8 cellular contexts compared by ENCODE assay signal in the genomic region with DNA sequence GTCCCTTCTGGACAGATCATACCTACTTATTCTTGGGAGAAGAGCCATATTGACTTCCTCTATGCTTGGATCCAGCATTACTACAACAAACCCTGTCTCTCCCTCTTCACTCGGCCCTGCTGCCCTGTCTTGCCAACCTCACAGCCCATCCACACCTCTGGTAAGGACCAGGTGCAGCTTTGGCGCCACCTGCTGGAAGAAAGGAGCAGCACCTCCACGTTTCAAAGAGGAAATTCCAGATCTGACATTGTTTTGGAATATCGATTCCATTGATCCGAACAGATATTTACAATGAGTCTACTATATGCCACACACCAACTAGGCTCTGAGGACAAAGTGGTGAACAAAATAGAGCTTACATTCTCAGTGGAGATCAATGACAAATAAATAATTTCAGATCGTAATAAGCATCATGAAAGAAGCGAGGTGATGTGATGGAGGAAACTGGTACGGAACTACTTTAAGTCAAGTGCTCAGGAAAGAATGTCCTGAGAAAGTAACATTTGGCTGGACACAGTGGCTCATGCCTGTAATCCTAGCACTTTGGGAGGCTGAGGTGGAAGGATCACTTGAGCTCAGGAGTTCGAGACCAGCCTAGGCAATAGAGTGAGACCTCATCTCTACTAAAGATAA. TPM values are rescaled to one million over a fixed set of nuclear protein-coding genes. Genes with fewer than 3 reads are reported as not detected.
A peak's percentile ranks its signal among the peaks of the same experiment; 100 is the strongest.
DNase-seq lines count a peak whose midpoint lies in the region; ATAC-seq, FAIRE-seq and TF ChIP-seq lines count a peak whose summit lies in the region.

No MANE protein-coding gene starts in this region.

- peak; percentile 99 for DNase-seq in DMS 273 treated with DMSO at 0.1 percent for 48 hours (lab: John Stamatoyannopoulos, UW)
- peak; percentile 54 for DNase-seq in RCC 7860 (ENCODE audit: low spot score)
- DNase-seq in activated T-helper 1 cell treated with Interleukin-2 at 50 U/mL for 16 hours (ENCODE audit: low read depth) = peak; percentile 39
- peak; percentile 72 for DNase-seq in fibroblast of the aortic adventitia (ENCODE audit: low read depth)
- DNase-seq in superior temporal gyrus (ENCODE audit: extremely low spot score) = peak; percentile 89

- H3K27ac ChIP-seq in KMS-11 (no peak overlapping the region), neutrophil (no peak overlapping the region)

- H3K4me1 ChIP-seq in KMS-11 (ENCODE audit: low read depth, poor library complexity, severe bottlenecking) = peaks cover 3% of the 10 kb centered on the region
- H3K4me1 ChIP-seq in neutrophil (ENCODE audit: control insufficient read depth in 1 of 2, insufficient read depth in 1 of 2, low read depth in 1 of 2, low read length in 1 of 2) = peaks cover 31 to 34% of the 10 kb centered on the region in 2 experiments

- no peaks in the 10 kb centered on the region for H3K36me3 ChIP-seq in KMS-11 (ENCODE audit: insufficient read depth)
- no peaks in the 10 kb centered on the region for H3K36me3 ChIP-seq in neutrophil

- no peak overlapping the region for H3K4me3 ChIP-seq in KMS-11 (IDR thresholded peaks at IDR 0.05; ENCODE audit: insufficient read depth, low read depth, low read length)
- no peak overlapping the region for H3K4me3 ChIP-seq in fibroblast of the aortic adventitia (ENCODE audit: low read depth, low read length)
- no peak overlapping the region for H3K4me3 ChIP-seq in neutrophil (ENCODE audit: low read depth in 1 of 2, low read length in 1 of 2)

- ATAC-seq in GM18511 (IDR thresholded peaks at IDR 0.05; ENCODE audit: unreplicated experiment) = no peak

- no peaks in the 10 kb centered on the region for H4K20me1 ChIP-seq in KMS-11 (ENCODE audit: insufficient read depth)

- H3K79me2 ChIP-seq in KMS-11 (ENCODE audit: insufficient read depth, low read depth) = no peaks in the 10 kb centered on the region

- H3K9ac ChIP-seq in KMS-11 = no peak overlapping the region

- no peak overlapping the region; the same call in 1 of the 2 replicates for H2AFZ ChIP-seq in KMS-11 (ENCODE audit: low read depth)

- H3K4me2 ChIP-seq in KMS-11 = no peak overlapping the region

- TF ChIP-seq CTCF in KMS-11 (conservative IDR thresholded peaks at IDR 0.05; ENCODE audit: low read depth, low read length) (peak; percentile 96), fibroblast of the aortic adventitia (IDR thresholded peaks at IDR 0.05; ENCODE audit: insufficient read depth, low read length) (peak; percentile 98), neutrophil (IDR thresholded peaks at IDR 0.05) (peak; percentile 96)

- no peaks in the 10 kb centered on the region for H3K27me3 ChIP-seq in KMS-11 (ENCODE audit: insufficient read depth, low read depth)
- H3K27me3 ChIP-seq in neutrophil = no peaks in the 10 kb centered on the region

- FAIRE-seq in RCC 7860 (lab: Jason Lieb, UNC) = peak; percentile 28

- H3K9me3 ChIP-seq in neutrophil = no peaks in the 10 kb centered on the region

RNA-seq across cellular contexts. Expression of a gene that starts 18.7 kb away (rescaled TPM):
- 0.49 and 2.3 TPM in 2 replicates for total RNA-seq in fibroblast of the aortic adventitia (ENCODE audit: low replicate concordance)

Comparison
In these comparisons a context has a peak if more than half of its experiments do, and no peak if none do; other contexts are left out.
1. DNase-seq: peak in every context shown above with its lines; median percentile 99 in DMS 273 treated with DMSO at 0.1 percent for 48 hours; 89 in superior temporal gyrus; 72 in fibroblast of the aortic adventitia; 54 in RCC 7860; 39 in activated T-helper 1 cell treated with Interleukin-2 at 50 U/mL for 16 hours.